ENCODE assay signal across 12 cellular contexts in genomic region chr11:57640068-57640800, GRCh38. TPM values are rescaled to one million over a fixed set of nuclear protein-coding genes. Genes with fewer than 3 reads are reported as not detected.
DNase-seq lines count a peak whose midpoint lies in the region; TF ChIP-seq lines count a peak whose summit lies in the region.
"Had no signal": no experiment of that assay in that cellular context is flagged by ENCODE, and none has a peak within 500 bp of the region (broad histone marks: within the 10 kb centered on the region; RNA-seq: fewer than 3 reads in every experiment).

No MANE protein-coding gene starts in this region.

- peaks cover 20% of the 10 kb centered on the region for H3K27me3 Mint-ChIP-seq in activated T-helper 1 cell treated with anti-CD3 and anti-CD28 coated beads, Interleukin-12 subunit alpha, Interleukin-12 subunit beta, Interleukin-2, Interleukin-4 antibody, amounts not matched to agents 30 ng/mL and 10 ng/mL and 1 ng/mL, durations not matched to agents 14 hours and 24 hours and 36 hours (ENCODE audit: insufficient read depth)

- no peaks in the 10 kb centered on the region for H3K36me3 Mint-ChIP-seq in activated T-helper 1 cell treated with anti-CD3 and anti-CD28 coated beads, Interleukin-12 subunit alpha, Interleukin-12 subunit beta, Interleukin-2, Interleukin-4 antibody, amounts not matched to agents 30 ng/mL and 10 ng/mL and 1 ng/mL, durations not matched to agents 14 hours and 24 hours and 36 hours (ENCODE audit: low read depth)

- no peaks in the 10 kb centered on the region for H3K9me3 ChIP-seq in skeletal muscle satellite cell (replicated peaks; ENCODE audit: low read length)

- H3K36me3 ChIP-seq in skeletal muscle satellite cell (ENCODE audit: insufficient read depth, low read length) = no peaks in the 10 kb centered on the region

- TF ChIP-seq CTCF in HFF-Myc (IDR thresholded peaks at IDR 0.05; ENCODE audit: low read depth, low read length, missing control alignments) = no peak

- DNase-seq in HFF-Myc (ENCODE audit: extremely low read depth, low read depth) (no peak), DMS114 treated with DMSO at 0.1 percent for 48 hours (lab: John Stamatoyannopoulos, UW; ENCODE audit: unreplicated experiment) (no peak), caudate nucleus (lab: John Stamatoyannopoulos, UW) (no peak), nucleus accumbens (lab: John Stamatoyannopoulos, UW) (no peak), amygdala (lab: John Stamatoyannopoulos, UW) (no peak)
- no peak for DNase-seq in activated T-helper 1 cell treated with anti-CD3 and anti-CD28 coated beads, Interleukin-12 subunit alpha, Interleukin-12 subunit beta, Interleukin-2, Interleukin-4 antibody, amounts not matched to agents 30 ng/mL and 10 ng/mL and 1 ng/mL, durations not matched to agents 14 hours and 24 hours and 36 hours (ENCODE audit: low spot score)
- DNase-seq: activated gamma-delta T cell, NCI-H1930 had no signal

- H3K4me3 ChIP-seq in HFF-Myc (replicated peaks; ENCODE audit: low read depth, low read length) (peak overlapping the region; percentile 97), iPS-11a (ENCODE audit: low read depth, low read length) (peak overlapping the region; percentile 59), skeletal muscle satellite cell (ENCODE audit: low read length) (peak overlapping the region; percentile 92)

- H3K9me3 Mint-ChIP-seq in activated T-helper 1 cell treated with anti-CD3 and anti-CD28 coated beads, Interleukin-12 subunit alpha, Interleukin-12 subunit beta, Interleukin-2, Interleukin-4 antibody, amounts not matched to agents 30 ng/mL and 10 ng/mL and 1 ng/mL, durations not matched to agents 14 hours and 24 hours and 36 hours = no peaks in the 10 kb centered on the region

- no peak overlapping the region for H3K27ac ChIP-seq in caudate nucleus (ENCODE audit: low read depth, low read length)

- peak overlapping the region; percentile 91 for H3K4me3 Mint-ChIP-seq in activated T-helper 1 cell treated with anti-CD3 and anti-CD28 coated beads, Interleukin-12 subunit alpha, Interleukin-12 subunit beta, Interleukin-2, Interleukin-4 antibody, amounts not matched to agents 30 ng/mL and 10 ng/mL and 1 ng/mL, durations not matched to agents 14 hours and 24 hours and 36 hours

- peaks cover 31% of the 10 kb centered on the region for H3K4me1 ChIP-seq in skeletal muscle satellite cell (ENCODE audit: control insufficient read depth, insufficient read depth, low read length)

- peak overlapping the region; percentile 99 for H3K4me2 ChIP-seq in skeletal muscle satellite cell (ENCODE audit: low read length)

- peaks cover 22% of the 10 kb centered on the region for H3K4me1 Mint-ChIP-seq in activated T-helper 1 cell treated with anti-CD3 and anti-CD28 coated beads, Interleukin-12 subunit alpha, Interleukin-12 subunit beta, Interleukin-2, Interleukin-4 antibody, amounts not matched to agents 30 ng/mL and 10 ng/mL and 1 ng/mL, durations not matched to agents 14 hours and 24 hours and 36 hours (ENCODE audit: low read depth)

- intact Hi-C loops in activated T-helper 1 cell treated with anti-CD3 and anti-CD28 coated beads, Interleukin-12 subunit alpha, Interleukin-12 subunit beta, Interleukin-2, Interleukin-4 antibody, amounts not matched to agents 30 ng/mL and 10 ng/mL and 1 ng/mL, durations not matched to agents 14 hours and 24 hours and 36 hours (cut with micrococcal nuclease) = loop anchor here (5.0 kb wide), 1 partner anchor 1912 kb away; no protein-coding TSS in a partner anchor

- H3K27me3 ChIP-seq in skeletal muscle satellite cell (ENCODE audit: control insufficient read depth, insufficient read depth, low read length) = peaks cover 4% of the 10 kb centered on the region

- H3K9ac ChIP-seq in skeletal muscle satellite cell (ENCODE audit: low read depth, low read length) = peak overlapping the region; percentile 95

- H3K27ac Mint-ChIP-seq in activated T-helper 1 cell treated with anti-CD3 and anti-CD28 coated beads, Interleukin-12 subunit alpha, Interleukin-12 subunit beta, Interleukin-2, Interleukin-4 antibody, amounts not matched to agents 30 ng/mL and 10 ng/mL and 1 ng/mL, durations not matched to agents 14 hours and 24 hours and 36 hours = no peak overlapping the region

RNA-seq across cellular contexts. Expression of gene YPEL4, which starts 9.5 kb away (rescaled TPM):
- 0.26 and 0.39 TPM in 2 replicates for total RNA-seq in activated T-helper 1 cell treated with anti-CD3 and anti-CD28 coated beads, Interleukin-12 subunit alpha, Interleukin-12 subunit beta, Interleukin-2, Interleukin-4 antibody, amounts not matched to agents 30 ng/mL and 10 ng/mL and 1 ng/mL, durations not matched to agents 14 hours and 24 hours and 36 hours
- total RNA-seq in skeletal muscle satellite cell (2012; rRNA removed) = 0.22 and 0.25 TPM in 2 replicates
- total RNA-seq: esophagus mucosa had no signal

RNA-seq across cellular contexts. Expression of gene CLP1, which starts 17.3 kb away (rescaled TPM):
- 17.8 and 19.1 TPM in 2 replicates for total RNA-seq in activated T-helper 1 cell treated with anti-CD3 and anti-CD28 coated beads, Interleukin-12 subunit alpha, Interleukin-12 subunit beta, Interleukin-2, Interleukin-4 antibody, amounts not matched to agents 30 ng/mL and 10 ng/mL and 1 ng/mL, durations not matched to agents 14 hours and 24 hours and 36 hours
- 13.2 and 13.3 TPM in 2 replicates for total RNA-seq in skeletal muscle satellite cell (2012; rRNA removed)

RNA-seq across cellular contexts. Expression of gene ZDHHC5, which starts 27.7 kb away (rescaled TPM):
- 78.4 and 79.1 TPM in 2 replicates for total RNA-seq in activated T-helper 1 cell treated with anti-CD3 and anti-CD28 coated beads, Interleukin-12 subunit alpha, Interleukin-12 subunit beta, Interleukin-2, Interleukin-4 antibody, amounts not matched to agents 30 ng/mL and 10 ng/mL and 1 ng/mL, durations not matched to agents 14 hours and 24 hours and 36 hours
- total RNA-seq in skeletal muscle satellite cell (2012; rRNA removed) = 39.8 and 47.8 TPM in 2 replicates

RNA-seq across cellular contexts. Expression of gene SERPING1, which starts 42.7 kb away (rescaled TPM):
- total RNA-seq in activated T-helper 1 cell treated with anti-CD3 and anti-CD28 coated beads, Interleukin-12 subunit alpha, Interleukin-12 subunit beta, Interleukin-2, Interleukin-4 antibody, amounts not matched to agents 30 ng/mL and 10 ng/mL and 1 ng/mL, durations not matched to agents 14 hours and 24 hours and 36 hours = not detected in 2 replicates
- 15.0 and 26.4 TPM in 2 replicates for total RNA-seq in skeletal muscle satellite cell (2012; rRNA removed)
- total RNA-seq: T-helper 2 cell treated with Interferon-gamma antibody and Interleukin-4, amounts not matched to agents 100 ng/mL and 5 ng/mL, for 36 hours had no signal
